In the genomic region with DNA sequence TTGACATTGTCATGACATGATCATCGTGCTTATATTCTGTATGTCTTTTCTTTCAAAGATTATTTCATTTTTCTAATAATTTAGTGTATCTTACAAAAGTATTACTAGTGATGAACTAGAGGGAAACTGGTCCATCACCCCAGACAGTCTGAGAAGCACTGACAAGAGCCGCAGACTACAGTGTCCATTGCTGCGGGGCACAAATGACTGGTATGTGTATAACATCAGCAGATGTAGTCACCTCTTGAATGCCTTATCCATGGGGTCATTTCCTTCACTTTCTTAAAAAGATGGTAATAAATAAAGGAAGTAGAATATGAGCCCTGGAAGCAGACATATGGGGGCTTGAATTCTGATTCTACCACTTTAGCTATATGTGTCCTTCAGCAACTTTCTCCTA, we compare ENCODE assay signal across 19 cellular contexts. TPM values are rescaled to one million over a fixed set of nuclear protein-coding genes. Genes with fewer than 3 reads are reported as not detected.
DNase-seq lines count a peak whose midpoint lies in the region; ATAC-seq and TF ChIP-seq lines count a peak whose summit lies in the region.
"Had no signal": no experiment of that assay in that cellular context is flagged by ENCODE, and none has a peak within 500 bp of the region (broad histone marks: within the 10 kb centered on the region; RNA-seq: fewer than 3 reads in every experiment).

No MANE protein-coding gene starts in this region.

- no peak overlapping the region for H2AFZ ChIP-seq in trophoblast cell (ENCODE audit: insufficient read depth, low read length, poor library complexity)

- H3K9me3 ChIP-seq in trophoblast cell (ENCODE audit: insufficient read depth, low read depth, low read length) (no peaks in the 10 kb centered on the region), breast epithelium (no peaks in the 10 kb centered on the region)
- H3K9me3 ChIP-seq: BLaER1 had no signal

- no peak overlapping the region for H3K4ac ChIP-seq in trophoblast cell (ENCODE audit: low read depth, low read length)

- ATAC-seq in GM18861 (IDR thresholded peaks at IDR 0.05; ENCODE audit: unreplicated experiment): no peak
- ATAC-seq: CD8-positive, alpha-beta T cell; HCT116; HepG2 had no signal

- H2BK120ac ChIP-seq in trophoblast cell (ENCODE audit: insufficient read depth, low read length, poor library complexity): no peak overlapping the region

- TF ChIP-seq CTCF in breast epithelium (IDR thresholded peaks at IDR 0.05): no peak

- H2AK5ac ChIP-seq in trophoblast cell (ENCODE audit: low read length): no peak overlapping the region

- no peak overlapping the region for H4K91ac ChIP-seq in trophoblast cell (ENCODE audit: low read depth, low read length)

- no peak for TF ChIP-seq POLR2A in breast epithelium (IDR thresholded peaks at IDR 0.05)

- peaks cover 2% of the 10 kb centered on the region for H3K79me1 ChIP-seq in trophoblast cell (ENCODE audit: low read length)

- no peak overlapping the region for H3K14ac ChIP-seq in trophoblast cell (ENCODE audit: low read length)

- peaks cover 2% of the 10 kb centered on the region in 2 experiments for H3K4me1 ChIP-seq in trophoblast cell (ENCODE audit: control insufficient read depth in 1 of 2, insufficient read depth in 2 of 2, low read length in 2 of 2)
- peaks cover 0 to 6% of the 10 kb centered on the region in 2 donors for H3K4me1 ChIP-seq in breast epithelium

- H4K8ac ChIP-seq in trophoblast cell (ENCODE audit: low read depth, low read length): no peak overlapping the region

- H3K27me3 ChIP-seq in trophoblast cell (ENCODE audit: insufficient read depth, low read length) (no peaks in the 10 kb centered on the region), breast epithelium (no peaks in the 10 kb centered on the region)
- H3K27me3 ChIP-seq: BLaER1 had no signal

- no peaks in the 10 kb centered on the region for H3K79me2 ChIP-seq in trophoblast cell (ENCODE audit: control insufficient read depth, insufficient read depth, low read length, poor library complexity)

- peaks cover 0 to 2% of the 10 kb centered on the region in 2 experiments for H3K36me3 ChIP-seq in trophoblast cell (ENCODE audit: control insufficient read depth in 1 of 2, insufficient read depth in 2 of 2, low read length in 2 of 2)
- no peaks in the 10 kb centered on the region for H3K36me3 ChIP-seq in breast epithelium

- intact Hi-C loops in breast epithelium (cut with DNase I; ENCODE audit: low total_unique reads): loop anchor here (2.0 kb wide), 1 partner anchor 26 kb away; no protein-coding TSS in a partner anchor

- H3K4me3 ChIP-seq in trophoblast cell (ENCODE audit: low read depth, low read length) (no peak overlapping the region), breast epithelium (no peak overlapping the region)
- H3K4me3 ChIP-seq: BLaER1 had no signal

- H3K23ac ChIP-seq in trophoblast cell (ENCODE audit: low read length): no peak overlapping the region

- WGBS in trophoblast cell (ENCODE audit: extremely low coverage, insufficient coverage, insufficient read length): no CpG with 5 or more reads among the region's 3 CpGs

- DNase-seq in EL: peak; percentile 54
- DNase-seq in RPMI7951 (ENCODE audit: low read depth): peak; percentile 25
- DNase-seq in trophoblast cell: peak; percentile 86 to 89
- no peak for DNase-seq in activated CD4-positive, CD25-positive, alpha-beta regulatory T cell (lab: John Stamatoyannopoulos, UW)
- DNase-seq in breast epithelium (ENCODE audit: low spot score in 2 of 2): no peak
- DNase-seq in NCI-H446 treated with DMSO at 0.1 percent for 48 hours (lab: John Stamatoyannopoulos, UW): no peak
- DNase-seq: 8988T; Calu3; CD8-positive, alpha-beta T cell; DMS79 treated with DMSO at 0.1 percent for 48 hours; GDM1; GOT3; H7; HFFc6 had no signal

- no peak overlapping the region for H4K12ac ChIP-seq in trophoblast cell (ENCODE audit: low read depth, low read length)

- no peak overlapping the region for H2BK12ac ChIP-seq in trophoblast cell (ENCODE audit: low read length)

- no peak overlapping the region for H3K4me2 ChIP-seq in trophoblast cell (ENCODE audit: low read length)
- H3K4me2 ChIP-seq: BLaER1 had no signal

- H3K18ac ChIP-seq in trophoblast cell (ENCODE audit: low read length): no peak overlapping the region

- H3K27ac ChIP-seq in cingulate gyrus (ENCODE audit: low read depth, low read length) (peak overlapping the region; percentile 2), trophoblast cell (ENCODE audit: low read depth, low read length) (no peak overlapping the region), breast epithelium (peak overlapping the region in 1 of 2 donors; percentile 9)
- H3K27ac ChIP-seq: BLaER1 had no signal

- no peak overlapping the region for H2BK5ac ChIP-seq in trophoblast cell (ENCODE audit: low read depth, low read length, poor library complexity)

- H3K9ac ChIP-seq in trophoblast cell (ENCODE audit: low read length): no peak overlapping the region
- H3K9ac ChIP-seq: BLaER1 had no signal

RNA-seq across cellular contexts. Expression of a gene that starts 29.6 kb away (rescaled TPM):
- 5.9 and 11.7 TPM in 2 replicates for total RNA-seq in RPMI7951 (2014; rRNA removed; shearing (Covaris generic))
- polyA plus RNA-seq in trophoblast cell (2013): 2.7 and 3.3 TPM in 2 replicates
- 1 to 10 TPM; 4.5 to 6.6 (median 5.2) TPM for total RNA-seq in breast epithelium

Comparison
In these comparisons a context has a peak if more than half of its experiments do, and no peak if none do; other contexts are left out.
1. DNase-seq: peak in EL (single experiment), RPMI7951 (single experiment) and trophoblast cell (2 of 2); none in activated CD4-positive, CD25-positive, alpha-beta regulatory T cell (0 of 4), breast epithelium (0 of 2) and NCI-H446 treated with DMSO at 0.1 percent for 48 hours (single experiment).